In the genomic region with DNA sequence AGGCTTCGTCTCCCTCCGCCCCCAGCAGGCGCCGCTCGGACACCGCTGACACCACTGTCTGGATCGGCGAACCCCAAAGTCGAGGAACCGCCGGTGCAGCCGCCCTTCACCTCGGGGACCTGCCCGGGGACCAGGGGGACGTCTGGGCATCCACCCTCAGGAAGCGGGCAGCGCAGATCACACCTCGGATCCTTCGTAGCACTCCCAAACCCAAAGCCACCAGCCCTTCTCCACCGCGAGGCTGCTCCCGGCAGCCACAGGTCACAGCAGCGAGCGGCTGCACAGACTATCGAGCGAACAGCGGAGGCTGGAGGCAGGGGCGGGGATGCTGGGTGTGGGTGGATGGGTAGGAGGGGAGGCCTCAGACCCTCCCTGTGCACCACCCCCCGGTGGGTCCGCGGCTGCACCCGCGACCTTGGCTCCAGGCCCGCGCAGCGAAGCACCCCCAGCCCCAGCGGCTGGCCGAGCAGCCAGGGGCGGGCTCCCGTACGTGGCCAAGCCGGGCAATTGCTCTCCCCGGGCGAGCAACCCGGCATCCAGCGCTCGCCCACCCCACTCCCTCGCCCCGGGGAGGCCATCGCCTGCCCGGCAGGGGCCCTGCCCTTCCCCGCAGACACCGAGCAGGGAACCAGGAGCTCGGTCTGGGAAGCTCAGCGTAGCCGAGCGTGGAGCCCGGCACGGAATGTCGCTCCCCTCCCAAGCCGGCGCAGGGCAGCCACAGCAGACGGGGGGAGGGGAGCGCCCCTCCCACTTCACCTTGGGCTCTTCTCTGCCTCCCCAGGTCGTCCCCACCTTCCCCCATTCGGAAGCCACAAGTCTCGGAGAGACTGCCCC, we compare ENCODE assay signal across 8 cellular contexts. TPM values are rescaled to one million over a fixed set of nuclear protein-coding genes. Genes with fewer than 3 reads are reported as not detected.
DNase-seq lines count a peak whose midpoint lies in the region; ATAC-seq and TF ChIP-seq lines count a peak whose summit lies in the region.

No MANE protein-coding gene starts in this region.

- DNase-seq in NCI-H2029 (lab: John Stamatoyannopoulos, UW): peak; percentile 13
- DNase-seq in NCI-H2029 treated with DMSO at 0.1 percent for 48 hours (lab: John Stamatoyannopoulos, UW): no peak
- peak; percentile 45 for DNase-seq in SK-N-DZ (ENCODE audit: low spot score)
- DNase-seq in chondrocyte (ENCODE audit: low spot score): no peak
- DNase-seq in lower lobe of right lung: no peak
- peak; percentile 17 for DNase-seq in stomach
- no peak for DNase-seq in OCI-M1 (lab: John Stamatoyannopoulos, UW)

- no peaks in the 10 kb centered on the region for H3K36me3 ChIP-seq in lower lobe of right lung
- H3K36me3 ChIP-seq in stomach: no peaks in the 10 kb centered on the region

- H3K27me3 ChIP-seq in lower lobe of right lung (ENCODE audit: low read depth): peaks cover 71% of the 10 kb centered on the region
- H3K27me3 ChIP-seq in stomach: peaks cover 5 to 94% (median 67%) of the 10 kb centered on the region in 3 donors

- H3K4me3 Mint-ChIP-seq in chondrocyte (ENCODE audit: unreplicated experiment): peak overlapping the region; percentile 90

- H3K9me3 ChIP-seq in lower lobe of right lung (no peaks in the 10 kb centered on the region), stomach (no peaks in the 10 kb centered on the region)

- H3K4me3 ChIP-seq in lower lobe of right lung: peak overlapping the region; percentile 52
- peak overlapping the region; percentile 45 to 58 (median 49) for H3K4me3 ChIP-seq in stomach

- H3K36me3 Mint-ChIP-seq in chondrocyte (ENCODE audit: low read depth): no peaks in the 10 kb centered on the region

- no peak for TF ChIP-seq POLR2A in stomach (IDR thresholded peaks at IDR 0.05)

- peaks cover 27% of the 10 kb centered on the region for H3K4me1 ChIP-seq in lower lobe of right lung
- peaks cover 24 to 37% (median 27%) of the 10 kb centered on the region in 4 donors for H3K4me1 ChIP-seq in stomach

- H3K4me1 Mint-ChIP-seq in chondrocyte (ENCODE audit: low read depth): peaks cover 51% of the 10 kb centered on the region

- H3K27me3 Mint-ChIP-seq in chondrocyte (ENCODE audit: low read depth): peaks cover 13% of the 10 kb centered on the region

- TF ChIP-seq EP300 in stomach (IDR thresholded peaks at IDR 0.05): no peak

- H3K27ac Mint-ChIP-seq in chondrocyte (ENCODE audit: unreplicated experiment): peak overlapping the region; percentile 70

- ATAC-seq in lower lobe of right lung: peak; percentile 39 to 41
- ATAC-seq in GM21619 (IDR thresholded peaks at IDR 0.05; ENCODE audit: unreplicated experiment): no peak

- intact Hi-C loops in lower lobe of right lung (cut with DNase I) (no loop called here), stomach (cut with DNase I; ENCODE audit: low total_unique reads) (no loop called here)

- WGBS in stomach, 5 donors: 0 to 2% (median 1%) methylated on average over 12 to 67 of the region's 67 CpGs

- no peak overlapping the region for H3K27ac ChIP-seq in lower lobe of right lung
- H3K27ac ChIP-seq in stomach: peak overlapping the region in 1 of 5 donors; percentile 65

- TF ChIP-seq CTCF in chondrocyte (IDR thresholded peaks at IDR 0.05) (peak; percentile 66), lower lobe of right lung (IDR thresholded peaks at IDR 0.05) (no peak), stomach (IDR thresholded peaks at IDR 0.05) (no peak)

- no peaks in the 10 kb centered on the region for H3K9me3 Mint-ChIP-seq in chondrocyte (ENCODE audit: low read depth)

RNA-seq across cellular contexts. Expression of gene SDK2, which starts 1.0 kb away (rescaled TPM):
- polyA plus RNA-seq in SK-N-DZ (2014; cell fraction: cytosol; rRNA removed): 1.7 and 2.4 TPM in 2 replicates
- 0.85 and 1.3 TPM in 2 replicates for polyA plus RNA-seq in SK-N-DZ (2014; cell fraction: nucleus; rRNA removed)
- total RNA-seq in chondrocyte (15.8 to 38.5 TPM (median 16.2 TPM) in 3 replicates), lower lobe of right lung (1.4 TPM), stomach (1 to 10 TPM in 3 of 5 donors, under 1 TPM in 1, not detected in 1; under 0.01 to 9.6 (median 1.2) TPM)
- under 1 TPM; 0.15 to 0.44 (median 0.38) TPM for polyA plus RNA-seq in stomach

Comparison
In these comparisons a context has a peak if more than half of its experiments do, and no peak if none do; other contexts are left out.
1. DNase-seq: peak in NCI-H2029 (single experiment), SK-N-DZ (single experiment) and stomach (single experiment); none in NCI-H2029 treated with DMSO at 0.1 percent for 48 hours (single experiment), chondrocyte (single experiment), lower lobe of right lung (single experiment) and OCI-M1 (single experiment).